Comparison of ENCODE assay signal across 23 cellular contexts in genomic region chr2:217293607-217294006, GRCh38.
DNase-seq lines count a peak whose midpoint lies in the region; ATAC-seq, FAIRE-seq and TF ChIP-seq lines count a peak whose summit lies in the region.
"Had no signal": no experiment of that assay in that cellular context is flagged by ENCODE, and none has a peak within 500 bp of the region (broad histone marks: within the 10 kb centered on the region; RNA-seq: fewer than 3 reads in every experiment).

No MANE protein-coding gene starts in this region.

- H3K4me3 ChIP-seq in astrocyte (ENCODE audit: insufficient read depth, low read depth, low read length) (no peak overlapping the region), hepatocyte (no peak overlapping the region), retinal pigment epithelial cell (ENCODE audit: low read length) (no peak overlapping the region), small intestine (ENCODE audit: low read depth in 1 of 2, low read length in 2 of 2) (no peak overlapping the region)
- H3K4me3 ChIP-seq: GM23248, SJSA1 had no signal

- H3K9ac ChIP-seq in astrocyte (ENCODE audit: low read length): no peak overlapping the region
- H3K9ac ChIP-seq: GM23248 had no signal

- H3K9me3 ChIP-seq in astrocyte (ENCODE audit: insufficient read depth, low read depth, low read length) (no peaks in the 10 kb centered on the region), hepatocyte (ENCODE audit: low read depth) (peaks cover 8% of the 10 kb centered on the region), small intestine (ENCODE audit: control insufficient read depth, low read depth) (no peaks in the 10 kb centered on the region)

- no peak for FAIRE-seq in astrocyte (lab: Jason Lieb, UNC)
- FAIRE-seq in small intestine (lab: Jason Lieb, UNC): no peak
- FAIRE-seq: A204.1, HTR-8/SVneo had no signal

- no peaks in the 10 kb centered on the region for H3K79me2 ChIP-seq in astrocyte (ENCODE audit: insufficient read depth, low read length)
- no peaks in the 10 kb centered on the region for H3K79me2 ChIP-seq in hepatocyte

- H3K36me3 ChIP-seq in astrocyte (ENCODE audit: insufficient read depth, low read length) (no peaks in the 10 kb centered on the region), hepatocyte (replicated peaks; ENCODE audit: insufficient read depth, low read depth) (no peaks in the 10 kb centered on the region), small intestine (ENCODE audit: control insufficient read depth in 2 of 2, insufficient read depth in 2 of 2, low read length in 2 of 2) (no peaks in the 10 kb centered on the region)

- H3K27me3 Mint-ChIP-seq in astrocyte (ENCODE audit: low read depth, unreplicated experiment): no peaks in the 10 kb centered on the region

- WGBS in hepatocyte (ENCODE audit: low lambda C conversion rate, missing lambda C conversion rate): 64% methylated on average over 3 of the region's 3 CpGs
- 68 to 82% (median 78%) methylated on average over 3 of the region's 3 CpGs for WGBS in small intestine, 3 donors

- TF ChIP-seq CTCF in astrocyte (IDR thresholded peaks at IDR 0.05; ENCODE audit: insufficient read depth, low read depth, low read length): no peak
- no peak for TF ChIP-seq CTCF in hepatocyte (IDR thresholded peaks at IDR 0.05; ENCODE audit: poor library complexity)
- no peak for TF ChIP-seq CTCF in retinal pigment epithelial cell (conservative IDR thresholded peaks at IDR 0.05; ENCODE audit: low read depth, low read length)

- H3K4me2 ChIP-seq in astrocyte (ENCODE audit: low read length) (no peak overlapping the region), hepatocyte (no peak overlapping the region)

- H3K27ac ChIP-seq in astrocyte (ENCODE audit: low read depth, low read length) (no peak overlapping the region), hepatocyte (peak overlapping the region; percentile 9), small intestine (ENCODE audit: low read depth in 1 of 2, low read length in 1 of 2) (no peak overlapping the region)
- H3K27ac ChIP-seq: GM23248, SJSA1 had no signal

- H2AFZ ChIP-seq in astrocyte (ENCODE audit: low read depth, low read length) (no peak overlapping the region), hepatocyte (no peak overlapping the region)
- H2AFZ ChIP-seq: GM23248 had no signal

- H3K4me1 Mint-ChIP-seq in astrocyte (ENCODE audit: low read depth, unreplicated experiment): peaks cover 5% of the 10 kb centered on the region

- no peaks in the 10 kb centered on the region for H3K36me3 Mint-ChIP-seq in astrocyte (ENCODE audit: low read depth, unreplicated experiment)

- H3K27me3 ChIP-seq in astrocyte (ENCODE audit: insufficient read depth, low read length) (no peaks in the 10 kb centered on the region), hepatocyte (no peaks in the 10 kb centered on the region), small intestine (ENCODE audit: control insufficient read depth in 2 of 2, insufficient read depth in 2 of 2, low read length in 2 of 2) (no peaks in the 10 kb centered on the region)
- H3K27me3 ChIP-seq: SJSA1 had no signal

- H3K4me1 ChIP-seq in astrocyte (ENCODE audit: insufficient read depth, low read length) (no peaks in the 10 kb centered on the region), hepatocyte (ENCODE audit: insufficient read depth) (peaks cover 30% of the 10 kb centered on the region), small intestine (ENCODE audit: control insufficient read depth in 2 of 2, insufficient read depth in 1 of 2, low read depth in 1 of 2, low read length in 1 of 2) (no peaks in the 10 kb centered on the region)

- no peak overlapping the region for H3K27ac Mint-ChIP-seq in astrocyte (ENCODE audit: unreplicated experiment)
- H3K27ac Mint-ChIP-seq: H9 had no signal

- H3K9me2 ChIP-seq in hepatocyte (replicated peaks; ENCODE audit: insufficient read depth): no peaks in the 10 kb centered on the region

- peaks cover 5% of the 10 kb centered on the region for H3K9me3 Mint-ChIP-seq in astrocyte (ENCODE audit: unreplicated experiment)

- no peaks in the 10 kb centered on the region for H4K20me1 ChIP-seq in astrocyte (ENCODE audit: insufficient read depth, low read length)
- no peaks in the 10 kb centered on the region for H4K20me1 ChIP-seq in hepatocyte (ENCODE audit: insufficient read depth, poor library complexity, severe bottlenecking)

- ATAC-seq in GM18517 (IDR thresholded peaks at IDR 0.05; ENCODE audit: unreplicated experiment): no peak
- no peak for ATAC-seq in HG03457 (IDR thresholded peaks at IDR 0.05; ENCODE audit: unreplicated experiment)

- H3K4me3 Mint-ChIP-seq in astrocyte (ENCODE audit: unreplicated experiment): no peak overlapping the region
- H3K4me3 Mint-ChIP-seq: H9 had no signal

- DNase-seq in AG20443 (ENCODE audit: low spot score) (peak; percentile 16), astrocyte (ENCODE audit: low read depth) (peak; percentile 33), hepatocyte (ENCODE audit: low spot score) (no peak), retinal pigment epithelial cell (ENCODE audit: low read depth) (peak; percentile 27), mesenteric fat pad (ENCODE audit: low spot score) (no peak), small intestine (no peak)
- DNase-seq: Calu3, GM23248, H9, KBM-7, MM.1S, NCI-H1417, NCI-H1694, NCI-H2029 treated with DMSO at 0.1 percent for 48 hours, NCI-H2227 treated with DMSO at 0.1 percent for 48 hours, NCI-H526 treated with DMSO at 0.1 percent for 48 hours, Right ventricle myocardium superior, RPMI8226 had no signal

Comparison
In these comparisons a context has a peak if more than half of its experiments do, and no peak if none do; other contexts are left out.
1. DNase-seq: peak in AG20443 (single experiment), astrocyte (single experiment) and retinal pigment epithelial cell (single experiment); none in hepatocyte (single experiment), mesenteric fat pad (single experiment) and small intestine (single experiment).